In genomic region chrX:15854712-15855561, GRCh38 we compare ENCODE assay signal across 1 cellular context.
A peak's percentile ranks its signal among the peaks of the same experiment; 100 is the strongest.
TF ChIP-seq lines count a peak whose summit lies in the region.

AP1S2 (minus strand) TSS chrX:15854813; CDS start chrX:15852524, 2,289 bp downstream.

TF ChIP-seq in K562, 482 proteins besides CTCF, POLR2A, EP300 and RAD21 (continued from another document and continues in another):
- no peak for TF ChIP-seq HES1 (IDR thresholded peaks at IDR 0.05; ENCODE audit: low read depth)
- TF ChIP-seq EP400 (IDR thresholded peaks at IDR 0.05): peak; percentile 56
- TF ChIP-seq TFE3 (CRISPR knock-in tag; IDR thresholded peaks at IDR 0.05): peak; percentile 95
- no peak for TF ChIP-seq RNF2 (IDR thresholded peaks at IDR 0.05)
- no peak for TF ChIP-seq NELFE (IDR thresholded peaks at IDR 0.05; ENCODE audit: insufficient read depth, insufficient read length)
- TF ChIP-seq SRSF7 (optimal IDR thresholded peaks at IDR 0.05; ENCODE audit: low read depth, low read length): no peak
- no peak for TF ChIP-seq NCOR1 (IDR thresholded peaks at IDR 0.05)
- no peak for TF ChIP-seq RBM25 (IDR thresholded peaks at IDR 0.05; ENCODE audit: low read depth, low read length, severe bottlenecking)
- TF ChIP-seq THRA (IDR thresholded peaks at IDR 0.05): no peak
- peak; percentile 59; the same call in 1 of the 2 replicates for TF ChIP-seq THAP12 (CRISPR knock-in tag; IDR thresholded peaks at IDR 0.05)
- no peak for TF ChIP-seq ZNF830 (CRISPR knock-in tag; IDR thresholded peaks at IDR 0.05)
- TF ChIP-seq ZNF445 (CRISPR knock-in tag; IDR thresholded peaks at IDR 0.05; ENCODE audit: low read depth): no peak
- TF ChIP-seq HMG20B (CRISPR knock-in tag; IDR thresholded peaks at IDR 0.05): no peak
- TF ChIP-seq RFX1 (IDR thresholded peaks at IDR 0.05): no peak
- no peak for TF ChIP-seq HINFP (tag; conservative IDR thresholded peaks at IDR 0.05; ENCODE audit: low read depth)
- peak; percentile 87 for TF ChIP-seq GABPA (tag; conservative IDR thresholded peaks at IDR 0.05; ENCODE audit: low read depth)
- TF ChIP-seq TCF15 (CRISPR knock-in tag; IDR thresholded peaks at IDR 0.05): no peak
- TF ChIP-seq CUX1 (CRISPR knock-in tag; IDR thresholded peaks at IDR 0.05): no peak
- TF ChIP-seq E2F4 (CRISPR knock-in tag; IDR thresholded peaks at IDR 0.05; ENCODE audit: low read depth): no peak
- TF ChIP-seq PPARD (CRISPR knock-in tag; IDR thresholded peaks at IDR 0.05): no peak
- no peak for TF ChIP-seq ZSCAN29 (IDR thresholded peaks at IDR 0.05)
- TF ChIP-seq MGA (IDR thresholded peaks at IDR 0.05): peak; percentile 78
